ENCODE assay signal across 8 cellular contexts in genomic region chr7:112449353-112449752, GRCh38. TPM values are rescaled to one million over a fixed set of nuclear protein-coding genes. Genes with fewer than 3 reads are reported as not detected.
DNase-seq lines count a peak whose midpoint lies in the region; ATAC-seq and TF ChIP-seq lines count a peak whose summit lies in the region.

No MANE protein-coding gene starts in this region.

- H3K9me3 Mint-ChIP-seq in WTC11 (no peaks in the 10 kb centered on the region), nephron (no peaks in the 10 kb centered on the region)

- CTCF ChIA-PET in WTC11 (lab: Charles Lee), result no interaction called here

- H3K4me3 ChIP-seq in dorsolateral prefrontal cortex (peak overlapping the region; percentile 64 to 100 (median 97)), tibial artery (peak overlapping the region; percentile 98 to 99)

- H3K27me3 ChIP-seq in dorsolateral prefrontal cortex (no peaks in the 10 kb centered on the region), tibial artery (no peaks in the 10 kb centered on the region)

- DNase-seq in activated CD8-positive, alpha-beta memory T cell treated with anti-CD3 and anti-CD28 coated beads for 4 hours (ENCODE audit: low read depth in 2 of 2), result peak; percentile 9 to 40
- no peak for DNase-seq in activated CD8-positive, alpha-beta memory T cell treated with anti-CD3 and anti-CD28 coated beads for 24 hours
- no peak for DNase-seq in WTC11 (ENCODE audit: low spot score)
- DNase-seq in dorsolateral prefrontal cortex, result no peak
- no peak for DNase-seq in tibial artery
- no peak for DNase-seq in NCI-H82 treated with DMSO at 0.1 percent for 48 hours (lab: John Stamatoyannopoulos, UW; ENCODE audit: unreplicated experiment)

- no peaks in the 10 kb centered on the region for H3K9me3 ChIP-seq in tibial artery

- TF ChIP-seq CTCF in WTC11 (IDR thresholded peaks at IDR 0.05), result no peak
- no peak for TF ChIP-seq CTCF in dorsolateral prefrontal cortex (IDR thresholded peaks at IDR 0.05 in 54 of 56, conservative IDR thresholded peaks at IDR 0.05 in 2 of 56; ENCODE audit: low read depth in 1 of 56, partially characterized antibody in 56 of 56)
- no peak for TF ChIP-seq CTCF in nephron (IDR thresholded peaks at IDR 0.05; ENCODE audit: unreplicated experiment in 3 of 3)
- TF ChIP-seq CTCF in tibial artery (IDR thresholded peaks at IDR 0.05), result no peak

- H3K4me1 ChIP-seq in tibial artery, result peaks cover 0 to 23% (median 14%) of the 10 kb centered on the region in 4 donors

- H3K36me3 ChIP-seq in tibial artery, result no peaks in the 10 kb centered on the region

- H3K4me1 Mint-ChIP-seq in WTC11 (peaks cover 33% of the 10 kb centered on the region), nephron (peaks cover 38% of the 10 kb centered on the region)

- H3K36me3 Mint-ChIP-seq in WTC11, result no peaks in the 10 kb centered on the region
- H3K36me3 Mint-ChIP-seq in nephron (ENCODE audit: low read depth), result no peaks in the 10 kb centered on the region

- H3K4me3 Mint-ChIP-seq in WTC11, result peak overlapping the region; percentile 94
- H3K4me3 Mint-ChIP-seq in nephron, result peak overlapping the region; percentile 93 to 99 (median 98)

- POLR2A ChIA-PET in WTC11 (lab: Charles Lee), result interaction anchor here (0.8 to 2.4 kb wide), 2 partner anchors 27 to 243 kb away, joined by 9 to 18 read pairs; partner anchors contain the start of genes DOCK4 and ZNF277

- H3K27ac Mint-ChIP-seq in WTC11 (peak overlapping the region; percentile 55), nephron (peak overlapping the region; percentile 93 to 97 (median 97))

- H3K27me3 Mint-ChIP-seq in WTC11 (ENCODE audit: low read depth), result no peaks in the 10 kb centered on the region
- H3K27me3 Mint-ChIP-seq in nephron (ENCODE audit: low read depth), result no peaks in the 10 kb centered on the region

- no peak for ATAC-seq in WTC11
- no peak for ATAC-seq in HG03135 (IDR thresholded peaks at IDR 0.05; ENCODE audit: unreplicated experiment)

- intact Hi-C loops in dorsolateral prefrontal cortex (cut with DNase I) (loop anchor here in 1 of 2 donors (10.0 kb wide), 1 partner anchor 705 kb away; no protein-coding TSS in a partner anchor), tibial artery (cut with DNase I; ENCODE audit: low total_unique reads) (no loop called here)

- H3K27ac ChIP-seq in dorsolateral prefrontal cortex (peak overlapping the region in 49 of 59 donors; percentile 0 to 99 (median 96)), tibial artery (peak overlapping the region; percentile 99 to 100)

TF ChIP-seq in WTC11, 78 proteins besides CTCF, POLR2A, EP300 and RAD21:
- TF ChIP-seq SMAD4 (CRISPR knock-in tag; IDR thresholded peaks at IDR 0.05) (no peak), ZNF512 (CRISPR knock-in tag; IDR thresholded peaks at IDR 0.05; ENCODE audit: borderline replicate concordance) (no peak), E2F4 (CRISPR knock-in tag; IDR thresholded peaks at IDR 0.05; ENCODE audit: borderline replicate concordance, low read depth) (no peak), MYBL2 (CRISPR knock-in tag; IDR thresholded peaks at IDR 0.05) (no peak), ZNF263 (CRISPR knock-in tag; IDR thresholded peaks at IDR 0.05; ENCODE audit: low read depth) (no peak), PRRX2 (CRISPR knock-in tag; IDR thresholded peaks at IDR 0.05) (no peak), JUN (CRISPR knock-in tag; IDR thresholded peaks at IDR 0.05) (no peak), SOX15 (CRISPR knock-in tag; IDR thresholded peaks at IDR 0.05) (no peak), FOXJ3 (CRISPR knock-in tag; IDR thresholded peaks at IDR 0.05; ENCODE audit: borderline replicate concordance) (no peak), ETV6 (CRISPR knock-in tag; IDR thresholded peaks at IDR 0.05) (no peak), NR1H2 (CRISPR knock-in tag; IDR thresholded peaks at IDR 0.05) (no peak), NFATC4 (CRISPR knock-in tag; IDR thresholded peaks at IDR 0.05) (no peak), RORB (CRISPR knock-in tag; IDR thresholded peaks at IDR 0.05) (no peak), ATF1 (CRISPR knock-in tag; IDR thresholded peaks at IDR 0.05) (no peak), MLX (CRISPR knock-in tag; IDR thresholded peaks at IDR 0.05) (no peak), GRHL2 (CRISPR knock-in tag; IDR thresholded peaks at IDR 0.05; ENCODE audit: insufficient replicate concordance, severe bottlenecking) (no peak), GABPB1 (CRISPR knock-in tag; IDR thresholded peaks at IDR 0.05) (no peak), STAT6 (CRISPR knock-in tag; conservative IDR thresholded peaks at IDR 0.05; ENCODE audit: low read depth) (no peak), ZNF281 (CRISPR knock-in tag; IDR thresholded peaks at IDR 0.05) (no peak)

RNA-seq across cellular contexts. Expression of gene IFRD1, which starts 0.9 kb away (rescaled TPM):
- total RNA-seq in WTC11 (2021) (30.5 to 37.9 TPM (median 31.2 TPM) in 3 replicates), dorsolateral prefrontal cortex (100 to 1,000 TPM in 4 of 120 experiments, 10 to 100 TPM in 116; 39.0 to 110 (median 58.1) TPM)

RNA-seq across cellular contexts. Expression of gene LSMEM1, which starts 31.4 kb away (rescaled TPM):
- total RNA-seq in WTC11 (2021) (0.96 to 1.1 TPM (median 1.1 TPM) in 3 replicates), dorsolateral prefrontal cortex (10 to 100 TPM in 9 of 120 experiments, 1 to 10 TPM in 111; 1.6 to 18.2 (median 5.1) TPM)

Comparison
In these comparisons a context has a peak if more than half of its experiments do, and no peak if none do; other contexts are left out.
1. DNase-seq: peak in activated CD8-positive, alpha-beta memory T cell treated with anti-CD3 and anti-CD28 coated beads for 4 hours (2 of 2); none in activated CD8-positive, alpha-beta memory T cell treated with anti-CD3 and anti-CD28 coated beads for 24 hours (single experiment), WTC11 (single experiment), dorsolateral prefrontal cortex (0 of 10), tibial artery (0 of 2) and NCI-H82 treated with DMSO at 0.1 percent for 48 hours (single experiment).